In genomic region chr1:226722240-226722900, GRCh38 we compare ENCODE assay signal across 10 cellular contexts. TPM values are rescaled to one million over a fixed set of nuclear protein-coding genes. Genes with fewer than 3 reads are reported as not detected.
DNase-seq lines count a peak whose midpoint lies in the region; ATAC-seq and TF ChIP-seq lines count a peak whose summit lies in the region.
"Had no signal": no experiment of that assay in that cellular context is flagged by ENCODE, and none has a peak within 500 bp of the region (broad histone marks: within the 10 kb centered on the region; RNA-seq: fewer than 3 reads in every experiment).

No MANE protein-coding gene starts in this region.

- H3K4me2 ChIP-seq in mammary epithelial cell (ENCODE audit: insufficient read depth, low read depth, low read length): no peak overlapping the region

- no peak overlapping the region for H2AFZ ChIP-seq in mammary epithelial cell (ENCODE audit: low read depth, low read length)

- intact Hi-C loops in sigmoid colon (cut with DNase I) (no loop called here), mammary epithelial cell (cut with micrococcal nuclease) (no loop called here)

- in situ Hi-C loops in mammary epithelial cell (cut with MboI; ENCODE audit: low sequenced_read_pairs in 2 of 2): no loop called here

- H3K36me3 ChIP-seq in sigmoid colon: no peaks in the 10 kb centered on the region
- H3K36me3 ChIP-seq in mammary epithelial cell (ENCODE audit: insufficient read depth, low read length): no peaks in the 10 kb centered on the region

- CTCF ChIA-PET in mammary epithelial cell (lab: Charles Lee; ENCODE audit: low non-redundant PET): no interaction called here

- H3K27ac ChIP-seq in sigmoid colon (peak overlapping the region; percentile 66 to 95 (median 79)), mammary epithelial cell (ENCODE audit: insufficient read depth, low read depth, low read length) (no peak overlapping the region)
- H3K27ac ChIP-seq: upper lobe of left lung had no signal

- DNase-seq in NCI-H510A treated with DMSO at 0.1 percent for 48 hours (lab: John Stamatoyannopoulos, UW) (peak; percentile 58), NCI-H510A (lab: John Stamatoyannopoulos, UW) (no peak), NCI-H2171 treated with DMSO at 0.1 percent for 48 hours (lab: John Stamatoyannopoulos, UW) (peak; percentile 94), sigmoid colon (no peak), amniotic stem cell (lab: John Stamatoyannopoulos, UW) (no peak), mammary epithelial cell (no peak), NCI-H128 (lab: John Stamatoyannopoulos, UW; ENCODE audit: unreplicated experiment) (no peak)
- no peak for DNase-seq in central memory CD8-positive, alpha-beta T cell (ENCODE audit: low spot score in 2 of 2)
- DNase-seq: foreskin melanocyte, upper lobe of left lung had no signal

- H3K9me3 ChIP-seq in sigmoid colon (no peaks in the 10 kb centered on the region), mammary epithelial cell (replicated peaks; ENCODE audit: insufficient read depth, low read length) (no peaks in the 10 kb centered on the region)
- H3K9me3 ChIP-seq: upper lobe of left lung had no signal

- H3K27me3 Mint-ChIP-seq in central memory CD8-positive, alpha-beta T cell: no peaks in the 10 kb centered on the region

- WGBS in sigmoid colon, 2 donors: 21 to 53% methylated on average over 11 of the region's 11 CpGs
- WGBS in mammary epithelial cell (ENCODE audit: low coverage, missing lambda C conversion rate): 89% methylated on average over 8 of the region's 11 CpGs

- dilution Hi-C loops in mammary epithelial cell (cut with HindIII; ENCODE audit: low sequenced_read_pairs): no loop called here

- peaks cover 73% of the 10 kb centered on the region for H3K4me1 Mint-ChIP-seq in central memory CD8-positive, alpha-beta T cell

- no peaks in the 10 kb centered on the region for H3K9me3 Mint-ChIP-seq in central memory CD8-positive, alpha-beta T cell

- TF ChIP-seq POLR2A in sigmoid colon (IDR thresholded peaks at IDR 0.05): no peak

- no TSS peak for BruUV-seq in mammary epithelial cell (replicated peaks; lab: Mats Ljungman, UMichigan)

- H3K9ac ChIP-seq in mammary epithelial cell (ENCODE audit: insufficient read depth, low read length): no peak overlapping the region

- no peaks in the 10 kb centered on the region for H3K27me3 ChIP-seq in sigmoid colon
- H3K27me3 ChIP-seq in mammary epithelial cell (ENCODE audit: insufficient read depth, low read length): no peaks in the 10 kb centered on the region
- H3K27me3 ChIP-seq: upper lobe of left lung had no signal

- peak overlapping the region; percentile 96 for H3K4me3 Mint-ChIP-seq in central memory CD8-positive, alpha-beta T cell

- H3K36me3 Mint-ChIP-seq in central memory CD8-positive, alpha-beta T cell (ENCODE audit: insufficient read depth): peaks cover 48% of the 10 kb centered on the region

- no peak for TF ChIP-seq CTCF in sigmoid colon (IDR thresholded peaks at IDR 0.05)
- TF ChIP-seq CTCF in mammary epithelial cell (conservative IDR thresholded peaks at IDR 0.05 in 1 of 2, IDR thresholded peaks at IDR 0.05 in 1 of 2; ENCODE audit: extremely low read depth in 1 of 2, insufficient read depth in 1 of 2, low read depth in 1 of 2, low read length in 2 of 2): no peak

- H3K4me3 ChIP-seq in sigmoid colon (no peak overlapping the region), mammary epithelial cell (replicated peaks in 1 of 3; ENCODE audit: insufficient read depth in 1 of 3, low read depth in 2 of 3, low read length in 3 of 3) (no peak overlapping the region)
- H3K4me3 ChIP-seq: upper lobe of left lung had no signal

- H3K4me1 ChIP-seq in sigmoid colon: peaks cover 0 to 86% (median 84%) of the 10 kb centered on the region in 4 donors
- H3K4me1 ChIP-seq in mammary epithelial cell (ENCODE audit: insufficient read depth, low read length): peaks cover 10% of the 10 kb centered on the region

- H3K79me2 ChIP-seq in mammary epithelial cell (ENCODE audit: insufficient read depth, low read length): peaks cover 30% of the 10 kb centered on the region

- ATAC-seq in central memory CD8-positive, alpha-beta T cell (replicated peaks; ENCODE audit: extremely low read depth, poor library complexity, severe bottlenecking): peak; percentile 20

- no peak for TF ChIP-seq EP300 in sigmoid colon (IDR thresholded peaks at IDR 0.05)

- H4K20me1 ChIP-seq in mammary epithelial cell (ENCODE audit: insufficient read depth, low read length): no peaks in the 10 kb centered on the region

- H3K27ac Mint-ChIP-seq in central memory CD8-positive, alpha-beta T cell (ENCODE audit: low read depth): peak overlapping the region; percentile 94

RNA-seq across cellular contexts. Expression of gene ITPKB, which starts 16.7 kb away (rescaled TPM):
- total RNA-seq in sigmoid colon (10 to 100 TPM; 52.4 to 80.9 (median 61.7) TPM), mammary epithelial cell (10 to 100 TPM in 1 of 2 donors, 1 to 10 TPM in 1; 6.0 to 11.4 TPM)
- polyA plus RNA-seq in sigmoid colon (10 to 100 TPM in 1 of 3 donors, 1 to 10 TPM in 2; 1.4 to 20.4 (median 4.2) TPM), mammary epithelial cell (4.1 TPM)
- polyA minus RNA-seq in mammary epithelial cell: 24.9 TPM

Comparison
In these comparisons a context has a peak if more than half of its experiments do, and no peak if none do; other contexts are left out.
1. DNase-seq: peak in NCI-H510A treated with DMSO at 0.1 percent for 48 hours (single experiment) and NCI-H2171 treated with DMSO at 0.1 percent for 48 hours (single experiment); none in NCI-H510A (single experiment), central memory CD8-positive, alpha-beta T cell (0 of 2), sigmoid colon (single experiment), amniotic stem cell (single experiment), mammary epithelial cell (single experiment) and NCI-H128 (single experiment).
2. RNA of gene ITPKB, which starts 16.7 kb away (total RNA-seq): 52.4 to 80.9 TPM in sigmoid colon; 6.0 to 11.4 TPM in mammary epithelial cell; every median in the first group is over 4 times any median in the second.